ENCODE assay signal across 8 cellular contexts in the genomic region with DNA sequence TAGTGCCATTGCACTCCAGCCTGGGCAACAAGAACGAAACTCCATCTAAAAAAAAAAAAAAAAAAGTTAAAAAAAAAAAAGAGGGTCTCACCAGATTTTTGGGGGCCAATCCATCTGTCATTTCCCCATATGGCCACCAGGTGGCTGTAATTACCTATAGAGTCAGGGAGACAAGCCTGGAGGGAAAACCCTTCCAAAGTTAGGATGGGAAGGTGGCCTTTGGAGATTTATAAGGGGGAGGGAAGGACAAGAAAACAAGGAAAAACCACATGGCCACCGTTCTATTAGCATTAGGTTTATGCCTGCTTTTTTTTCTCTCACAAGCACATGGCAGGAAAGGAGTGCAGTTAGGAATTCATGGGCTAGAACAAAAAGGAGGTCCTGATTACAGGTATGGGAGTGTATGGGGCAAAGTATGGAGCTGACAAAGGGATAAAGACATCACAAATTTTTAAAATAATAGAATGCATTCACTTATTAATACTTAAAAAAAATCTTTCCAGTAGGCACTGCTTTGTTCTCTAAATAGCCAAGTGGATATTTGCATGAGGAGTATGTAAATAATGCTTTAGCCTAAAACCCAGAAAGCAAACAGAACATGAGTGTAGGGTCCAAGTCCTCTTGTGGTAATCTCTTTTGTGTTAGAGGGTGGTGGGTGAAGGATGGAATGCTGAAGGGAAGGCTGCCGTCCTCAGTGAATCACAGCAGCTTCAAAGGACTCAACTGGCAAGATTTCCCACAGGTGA. TPM values are rescaled to one million over a fixed set of nuclear protein-coding genes. Genes with fewer than 3 reads are reported as not detected.
DNase-seq lines count a peak whose midpoint lies in the region; FAIRE-seq and TF ChIP-seq lines count a peak whose summit lies in the region.

No MANE protein-coding gene starts in this region.

- peaks cover 16% of the 10 kb centered on the region for H3K4me1 Mint-ChIP-seq in nephron

- FAIRE-seq in endometrium (lab: Jason Lieb, UNC): peak; percentile 63

- TF ChIP-seq CTCF in nephron (IDR thresholded peaks at IDR 0.05; ENCODE audit: unreplicated experiment in 3 of 3): peak; percentile 73 to 79 (median 77)

- in situ Hi-C loops in SK-MEL-5 (cut with HindIII; ENCODE audit: low pct_unique_long_range_greater_than_20kb, low sequenced_read_pairs): no loop called here

- H3K36me3 Mint-ChIP-seq in nephron (ENCODE audit: low read depth): peaks cover 32% of the 10 kb centered on the region

- DNase-seq in DMS53 treated with DMSO at 0.1 percent for 48 hours (lab: John Stamatoyannopoulos, UW; ENCODE audit: unreplicated experiment) (peak; percentile 54), HK-2 (ENCODE audit: unreplicated experiment) (peak; percentile 26), SK-MEL-5 (ENCODE audit: low read depth, low spot score) (peak; percentile 80), NK-92 (lab: John Stamatoyannopoulos, UW; ENCODE audit: unreplicated experiment) (no peak), NCI-H2081 treated with DMSO at 0.1 percent for 48 hours (lab: John Stamatoyannopoulos, UW) (no peak), 8988T (no peak)

- H3K27me3 Mint-ChIP-seq in nephron (ENCODE audit: low read depth): no peaks in the 10 kb centered on the region

- H3K9me3 Mint-ChIP-seq in nephron: no peaks in the 10 kb centered on the region

- H3K4me3 Mint-ChIP-seq in nephron: no peak overlapping the region

- H3K27ac Mint-ChIP-seq in nephron: peak overlapping the region in 2 of 3 experiments; percentile 3 to 20

RNA-seq across cellular contexts. Expression of gene CYB5D1, which starts 5.1 kb away (rescaled TPM):
- 7.2 and 7.5 TPM in 2 replicates for total RNA-seq in SK-MEL-5 (2014; rRNA removed; shearing (Covaris generic))
- 4.5 and 10.7 TPM in 2 replicates for polyA plus RNA-seq in SK-MEL-5 (2015; cell fraction: cytosol; rRNA removed)
- 10.9 and 13.6 TPM in 2 replicates for polyA plus RNA-seq in SK-MEL-5 (2015; cell fraction: nucleus; rRNA removed)

RNA-seq across cellular contexts. Expression of gene NAA38, which starts 5.5 kb away (rescaled TPM):
- 74.5 and 83.3 TPM in 2 replicates for total RNA-seq in SK-MEL-5 (2014; rRNA removed; shearing (Covaris generic))
- polyA plus RNA-seq in SK-MEL-5 (2015; cell fraction: cytosol; rRNA removed): 55.6 and 83.4 TPM in 2 replicates
- polyA plus RNA-seq in SK-MEL-5 (2015; cell fraction: nucleus; rRNA removed): 6.4 and 9.3 TPM in 2 replicates

RNA-seq across cellular contexts. Expression of gene TMEM88, which starts 8.0 kb away (rescaled TPM):
- 0.18 and 0.80 TPM in 2 replicates for total RNA-seq in SK-MEL-5 (2014; rRNA removed; shearing (Covaris generic))
- 0.51 and 0.60 TPM in 2 replicates for polyA plus RNA-seq in SK-MEL-5 (2015; cell fraction: cytosol; rRNA removed)
- polyA plus RNA-seq in SK-MEL-5 (2015; cell fraction: nucleus; rRNA removed): 6.4 and 14.9 TPM in 2 replicates

RNA-seq across cellular contexts. Expression of gene CHD3, which starts 25.7 kb away (rescaled TPM):
- total RNA-seq in SK-MEL-5 (2014; rRNA removed; shearing (Covaris generic)): 68.4 and 74.0 TPM in 2 replicates
- polyA plus RNA-seq in SK-MEL-5 (2015; cell fraction: cytosol; rRNA removed): 77.6 and 110 TPM in 2 replicates
- 268 and 271 TPM in 2 replicates for polyA plus RNA-seq in SK-MEL-5 (2015; cell fraction: nucleus; rRNA removed)

RNA-seq across cellular contexts. Expression of gene KDM6B, which starts 28.8 kb away (rescaled TPM):
- total RNA-seq in SK-MEL-5 (2014; rRNA removed; shearing (Covaris generic)): 1.6 and 2.4 TPM in 2 replicates
- 12.0 and 18.1 TPM in 2 replicates for polyA plus RNA-seq in SK-MEL-5 (2015; cell fraction: cytosol; rRNA removed)
- 18.7 and 19.8 TPM in 2 replicates for polyA plus RNA-seq in SK-MEL-5 (2015; cell fraction: nucleus; rRNA removed)

Comparison
In these comparisons a context has a peak if more than half of its experiments do, and no peak if none do; other contexts are left out.
1. DNase-seq: peak in DMS53 treated with DMSO at 0.1 percent for 48 hours (single experiment), HK-2 (single experiment) and SK-MEL-5 (single experiment); none in NK-92 (single experiment), NCI-H2081 treated with DMSO at 0.1 percent for 48 hours (single experiment) and 8988T (single experiment).